In the genomic region with DNA sequence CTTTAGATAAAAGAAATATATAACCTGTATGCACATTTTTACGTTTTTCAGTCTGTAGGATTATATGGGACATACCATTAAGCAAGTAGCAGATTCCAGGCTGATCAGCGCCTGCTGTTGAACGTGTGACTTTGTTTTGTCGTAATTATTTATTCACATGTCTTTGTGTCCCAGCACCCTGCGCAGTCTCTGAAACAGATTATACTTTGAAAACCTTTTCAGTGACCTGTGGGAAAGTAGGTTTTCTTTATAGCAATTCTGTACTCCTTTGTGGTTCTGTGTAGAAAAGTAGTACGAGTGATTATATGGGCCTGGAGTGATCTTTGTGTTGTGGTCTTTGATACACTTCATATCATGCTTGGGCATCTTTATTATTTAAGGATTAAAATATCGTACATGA, we compare ENCODE assay signal across 20 cellular contexts.
"Had no signal": no experiment of that assay in that cellular context is flagged by ENCODE, and none has a peak within 500 bp of the region (broad histone marks: within the 10 kb centered on the region; RNA-seq: fewer than 3 reads in every experiment).

No MANE protein-coding gene starts in this region.

- H3K27me3 ChIP-seq: dorsolateral prefrontal cortex, ovary, sigmoid colon, transverse colon, upper lobe of right lung, uterus had no signal

- H3K4me3 ChIP-seq: dorsolateral prefrontal cortex, lower lobe of right lung, ovary, psoas muscle, sigmoid colon, thoracic aorta, transverse colon, upper lobe of right lung, uterus had no signal

- H3K4me3 Mint-ChIP-seq: naive thymus-derived CD8-positive, alpha-beta T cell; nephron progenitor cell; stimulated activated memory B cell treated with anti-CD40 and anti-IgM and Interleukin-4, amounts not matched to agents 10 μg/mL and 1 μg/mL and 100 μg/mL, for 72 hours; stimulated activated naive CD8-positive, alpha-beta T cell treated with anti-CD3 and anti-CD28 coated beads, Interleukin-15, Interleukin-2, amounts not matched to agents 100 ng/mL and 50 ng/mL, for 24 hours had no signal

- H3K27ac Mint-ChIP-seq: nephron progenitor cell; stimulated activated memory B cell treated with anti-CD40 and anti-IgM and Interleukin-4, amounts not matched to agents 10 μg/mL and 1 μg/mL and 100 μg/mL, for 72 hours; stimulated activated naive CD8-positive, alpha-beta T cell treated with anti-CD3 and anti-CD28 coated beads, Interleukin-15, Interleukin-2, amounts not matched to agents 100 ng/mL and 50 ng/mL, for 24 hours had no signal

- H3K27ac ChIP-seq: dorsolateral prefrontal cortex, lower lobe of right lung, ovary, psoas muscle, sigmoid colon, thoracic aorta, transverse colon, upper lobe of right lung, uterus had no signal

- FAIRE-seq: keratinocyte had no signal

- H3K9me3 Mint-ChIP-seq: naive thymus-derived CD8-positive, alpha-beta T cell; nephron progenitor cell; stimulated activated memory B cell treated with anti-CD40 and anti-IgM and Interleukin-4, amounts not matched to agents 10 μg/mL and 1 μg/mL and 100 μg/mL, for 72 hours; stimulated activated naive CD8-positive, alpha-beta T cell treated with anti-CD3 and anti-CD28 coated beads, Interleukin-15, Interleukin-2, amounts not matched to agents 100 ng/mL and 50 ng/mL, for 24 hours had no signal

- H3K4me1 ChIP-seq: lower lobe of right lung, upper lobe of right lung, uterus had no signal

- H3K4me1 Mint-ChIP-seq: stimulated activated memory B cell treated with anti-CD40 and anti-IgM and Interleukin-4, amounts not matched to agents 10 μg/mL and 1 μg/mL and 100 μg/mL, for 72 hours had no signal

- DNase-seq: dorsolateral prefrontal cortex; effector CD4-positive, alpha-beta T cell; left ventricle myocardium superior; lower lobe of right lung; naive thymus-derived CD8-positive, alpha-beta T cell; nephron progenitor cell; occipital lobe; ovary; posterior cingulate gyrus; psoas muscle; right cardiac atrium; sigmoid colon; stimulated activated CD4-positive, alpha-beta T cell treated with anti-CD3 and anti-CD28 coated beads, Interleukin-4, amount 100 ng/mL, for 4 hours; transverse colon; upper lobe of right lung; uterus had no signal

- H3K27me3 Mint-ChIP-seq: naive thymus-derived CD8-positive, alpha-beta T cell; stimulated activated memory B cell treated with anti-CD40 and anti-IgM and Interleukin-4, amounts not matched to agents 10 μg/mL and 1 μg/mL and 100 μg/mL, for 72 hours; stimulated activated naive CD8-positive, alpha-beta T cell treated with anti-CD3 and anti-CD28 coated beads, Interleukin-15, Interleukin-2, amounts not matched to agents 100 ng/mL and 50 ng/mL, for 24 hours had no signal

- H3K9me3 ChIP-seq: lower lobe of right lung, ovary, psoas muscle, sigmoid colon, thoracic aorta, transverse colon, upper lobe of right lung, uterus had no signal

- H3K36me3 ChIP-seq: lower lobe of right lung, ovary, sigmoid colon, thoracic aorta, transverse colon, upper lobe of right lung, uterus had no signal
